1 cellular context compared by ENCODE assay signal in the genomic region with DNA sequence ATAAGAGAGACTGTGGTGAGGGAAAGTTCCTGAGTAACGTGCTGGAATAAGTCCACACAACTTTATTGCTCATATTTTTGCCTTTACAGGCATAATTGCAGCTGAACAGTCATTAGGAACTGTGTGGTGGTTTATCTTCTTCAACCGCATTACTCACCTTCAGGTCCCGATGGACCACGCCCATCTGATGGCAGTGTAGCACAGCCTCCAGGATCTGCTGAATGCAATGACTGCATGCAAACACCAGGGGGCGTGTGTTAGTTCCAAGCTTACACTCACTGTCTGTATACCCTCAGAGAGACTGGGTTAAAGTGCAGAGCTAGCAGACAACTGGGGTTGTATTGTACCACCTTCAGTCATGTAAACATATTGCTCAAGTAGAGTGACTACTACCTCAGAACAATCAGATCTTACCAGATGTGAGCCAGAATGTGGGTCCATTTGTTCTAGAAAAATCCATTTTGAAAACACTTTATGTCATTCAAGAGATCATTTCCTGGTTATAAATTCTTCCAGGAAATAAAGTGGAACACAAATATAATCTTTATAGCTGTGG.
A peak's percentile ranks its signal among the peaks of the same experiment; 100 is the strongest.
TF ChIP-seq lines count a peak whose summit lies in the region.

No MANE protein-coding gene starts in this region.

TF ChIP-seq in HepG2, 621 proteins besides CTCF, POLR2A, EP300 and RAD21 (continued from another document and continues in another):
- TF ChIP-seq, protein P1, sequence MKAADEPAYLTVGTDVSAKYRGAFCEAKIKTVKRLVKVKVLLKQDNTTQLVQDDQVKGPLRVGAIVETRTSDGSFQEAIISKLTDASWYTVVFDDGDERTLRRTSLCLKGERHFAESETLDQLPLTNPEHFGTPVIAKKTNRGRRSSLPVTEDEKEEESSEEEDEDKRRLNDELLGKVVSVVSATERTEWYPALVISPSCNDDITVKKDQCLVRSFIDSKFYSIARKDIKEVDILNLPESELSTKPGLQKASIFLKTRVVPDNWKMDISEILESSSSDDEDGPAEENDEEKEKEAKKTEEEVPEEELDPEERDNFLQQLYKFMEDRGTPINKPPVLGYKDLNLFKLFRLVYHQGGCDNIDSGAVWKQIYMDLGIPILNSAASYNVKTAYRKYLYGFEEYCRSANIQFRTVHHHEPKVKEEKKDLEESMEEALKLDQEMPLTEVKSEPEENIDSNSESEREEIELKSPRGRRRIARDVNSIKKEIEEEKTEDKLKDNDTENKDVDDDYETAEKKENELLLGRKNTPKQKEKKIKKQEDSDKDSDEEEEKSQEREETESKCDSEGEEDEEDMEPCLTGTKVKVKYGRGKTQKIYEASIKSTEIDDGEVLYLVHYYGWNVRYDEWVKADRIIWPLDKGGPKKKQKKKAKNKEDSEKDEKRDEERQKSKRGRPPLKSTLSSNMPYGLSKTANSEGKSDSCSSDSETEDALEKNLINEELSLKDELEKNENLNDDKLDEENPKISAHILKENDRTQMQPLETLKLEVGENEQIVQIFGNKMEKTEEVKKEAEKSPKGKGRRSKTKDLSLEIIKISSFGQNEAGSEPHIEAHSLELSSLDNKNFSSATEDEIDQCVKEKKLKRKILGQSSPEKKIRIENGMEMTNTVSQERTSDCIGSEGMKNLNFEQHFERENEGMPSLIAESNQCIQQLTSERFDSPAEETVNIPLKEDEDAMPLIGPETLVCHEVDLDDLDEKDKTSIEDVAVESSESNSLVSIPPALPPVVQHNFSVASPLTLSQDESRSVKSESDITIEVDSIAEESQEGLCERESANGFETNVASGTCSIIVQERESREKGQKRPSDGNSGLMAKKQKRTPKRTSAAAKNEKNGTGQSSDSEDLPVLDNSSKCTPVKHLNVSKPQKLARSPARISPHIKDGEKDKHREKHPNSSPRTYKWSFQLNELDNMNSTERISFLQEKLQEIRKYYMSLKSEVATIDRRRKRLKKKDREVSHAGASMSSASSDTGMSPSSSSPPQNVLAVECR (CRISPR knock-in tag; IDR thresholded peaks at IDR 0.05; ENCODE audit: borderline replicate concordance) = peak; percentile 54; the same call in 1 of the 2 replicates
- no peak for TF ChIP-seq ZNF605 (CRISPR knock-in tag; IDR thresholded peaks at IDR 0.05)
- TF ChIP-seq HMGA1 (CRISPR knock-in tag; conservative IDR thresholded peaks at IDR 0.05) = no peak
- TF ChIP-seq ZNF530 (CRISPR knock-in tag; IDR thresholded peaks at IDR 0.05; ENCODE audit: low read depth) = no peak
- TF ChIP-seq KLF16 (CRISPR knock-in tag; IDR thresholded peaks at IDR 0.05) = peak in 1 of 2 experiments; percentile 82; a peak in 2 of 4 replicates
- TF ChIP-seq, protein P2, sequence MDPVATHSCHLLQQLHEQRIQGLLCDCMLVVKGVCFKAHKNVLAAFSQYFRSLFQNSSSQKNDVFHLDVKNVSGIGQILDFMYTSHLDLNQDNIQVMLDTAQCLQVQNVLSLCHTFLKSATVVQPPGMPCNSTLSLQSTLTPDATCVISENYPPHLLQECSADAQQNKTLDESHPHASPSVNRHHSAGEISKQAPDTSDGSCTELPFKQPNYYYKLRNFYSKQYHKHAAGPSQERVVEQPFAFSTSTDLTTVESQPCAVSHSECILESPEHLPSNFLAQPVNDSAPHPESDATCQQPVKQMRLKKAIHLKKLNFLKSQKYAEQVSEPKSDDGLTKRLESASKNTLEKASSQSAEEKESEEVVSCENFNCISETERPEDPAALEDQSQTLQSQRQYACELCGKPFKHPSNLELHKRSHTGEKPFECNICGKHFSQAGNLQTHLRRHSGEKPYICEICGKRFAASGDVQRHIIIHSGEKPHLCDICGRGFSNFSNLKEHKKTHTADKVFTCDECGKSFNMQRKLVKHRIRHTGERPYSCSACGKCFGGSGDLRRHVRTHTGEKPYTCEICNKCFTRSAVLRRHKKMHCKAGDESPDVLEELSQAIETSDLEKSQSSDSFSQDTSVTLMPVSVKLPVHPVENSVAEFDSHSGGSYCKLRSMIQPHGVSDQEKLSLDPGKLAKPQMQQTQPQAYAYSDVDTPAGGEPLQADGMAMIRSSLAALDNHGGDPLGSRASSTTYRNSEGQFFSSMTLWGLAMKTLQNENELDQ (CRISPR knock-in tag; IDR thresholded peaks at IDR 0.05; ENCODE audit: borderline replicate concordance) = no peak
- peak; percentile 76; the same call in 1 of the 2 replicates for TF ChIP-seq ZHX1 (CRISPR knock-in tag; IDR thresholded peaks at IDR 0.05; ENCODE audit: low read depth)
- no peak for TF ChIP-seq CHD2 (IDR thresholded peaks at IDR 0.05; ENCODE audit: low read depth, low read length)
- no peak for TF ChIP-seq ZNF512B (CRISPR knock-in tag; IDR thresholded peaks at IDR 0.05; ENCODE audit: borderline replicate concordance)
- no peak for TF ChIP-seq GLMP (CRISPR knock-in tag; IDR thresholded peaks at IDR 0.05; ENCODE audit: borderline replicate concordance)
- TF ChIP-seq SP140L (CRISPR knock-in tag; IDR thresholded peaks at IDR 0.05; ENCODE audit: borderline replicate concordance) = 0 out of 2 replicates have a peak, but pooled peaks have one; percentile 36
- TF ChIP-seq KAT7 (CRISPR knock-in tag; IDR thresholded peaks at IDR 0.05; ENCODE audit: borderline replicate concordance) = 0 out of 2 replicates have a peak, but pooled peaks have one; percentile 41
- peak; percentile 67; the same call in 1 of the 2 replicates for TF ChIP-seq KDM4B (CRISPR knock-in tag; IDR thresholded peaks at IDR 0.05)
- no peak for TF ChIP-seq EHMT2 (IDR thresholded peaks at IDR 0.05; ENCODE audit: borderline replicate concordance, low read depth, low read length)
- TF ChIP-seq ZNF276 (CRISPR knock-in tag; IDR thresholded peaks at IDR 0.05; ENCODE audit: low read depth) = no peak
- TF ChIP-seq HNF4A (CRISPR knock-in tag; IDR thresholded peaks at IDR 0.05) = peak; percentile 90
- TF ChIP-seq FOXK1 (CRISPR knock-in tag; IDR thresholded peaks at IDR 0.05; ENCODE audit: borderline replicate concordance, low read depth) = peak; percentile 87; the same call in 1 of the 2 replicates
- TF ChIP-seq ZNF770 (CRISPR knock-in tag; IDR thresholded peaks at IDR 0.05) = peak; percentile 18; the same call in 1 of the 2 replicates
- TF ChIP-seq MEF2D (CRISPR knock-in tag; IDR thresholded peaks at IDR 0.05) = peak; percentile 53; the same call in 1 of the 2 replicates
- no peak for TF ChIP-seq ZNF484 (CRISPR knock-in tag; IDR thresholded peaks at IDR 0.05; ENCODE audit: borderline replicate concordance, low read depth)
- TF ChIP-seq ZNF354B (CRISPR knock-in tag; IDR thresholded peaks at IDR 0.05) = no peak
- TF ChIP-seq YEATS2 (CRISPR knock-in tag; IDR thresholded peaks at IDR 0.05; ENCODE audit: borderline replicate concordance) = peak; percentile 54; the same call in 1 of the 2 replicates
- TF ChIP-seq ZFP82 (CRISPR knock-in tag; IDR thresholded peaks at IDR 0.05; ENCODE audit: borderline replicate concordance) = no peak
- TF ChIP-seq PRPF4 (IDR thresholded peaks at IDR 0.05; ENCODE audit: low read depth, low read length, poor library complexity, severe bottlenecking) = no peak
